In genomic region chr3:157573281-157573680, GRCh38 we compare ENCODE assay signal across 16 cellular contexts.
DNase-seq lines count a peak whose midpoint lies in the region; ATAC-seq, FAIRE-seq and TF ChIP-seq lines count a peak whose summit lies in the region.
"Had no signal": no experiment of that assay in that cellular context is flagged by ENCODE, and none has a peak within 500 bp of the region (broad histone marks: within the 10 kb centered on the region; RNA-seq: fewer than 3 reads in every experiment).

No MANE protein-coding gene starts in this region.

- no peaks in the 10 kb centered on the region for H3K36me3 ChIP-seq in PC-3 (ENCODE audit: low read depth, low read length)
- H3K36me3 ChIP-seq: BLaER1, SJCRH30 had no signal

- intact Hi-C loops in PC-3 (cut with micrococcal nuclease), result no loop called here

- CTCF ChIA-PET in PC-3 (lab: Charles Lee), result interaction anchor here (0.6 to 2.9 kb wide), 6 partner anchors 28 to 1123 kb away, joined by 3 to 83 read pairs (median 4); no protein-coding TSS in a partner anchor

- H3K27me3 ChIP-seq in PC-3 (ENCODE audit: low read length), result no peaks in the 10 kb centered on the region
- H3K27me3 ChIP-seq: BLaER1, hepatocyte, SJCRH30 had no signal

- no peak overlapping the region for H3K27ac ChIP-seq in PC-3 (ENCODE audit: low read length)
- H3K27ac ChIP-seq: BLaER1, PC-9, SJCRH30, skin epidermis had no signal

- no TSS peak for BruUV-seq in PC-3 (replicated peaks; lab: Mats Ljungman, UMichigan)

- no peak overlapping the region for H3K4me3 ChIP-seq in PC-3 (ENCODE audit: low read length)
- H3K4me3 ChIP-seq: BLaER1, hepatocyte, PC-9, SJCRH30, skin epidermis had no signal

- H3K4me2 ChIP-seq in PC-3 (ENCODE audit: low read length), result no peak overlapping the region
- H3K4me2 ChIP-seq: BLaER1, PC-9 had no signal

- H3K4me1 ChIP-seq in PC-3 (ENCODE audit: insufficient read depth, low read length), result peaks cover 15% of the 10 kb centered on the region
- H3K4me1 ChIP-seq: BLaER1, SJCRH30 had no signal

- H3K9ac ChIP-seq in PC-3 (ENCODE audit: low read length), result no peak overlapping the region
- H3K9ac ChIP-seq: BLaER1 had no signal

- H4K20me1 ChIP-seq in PC-3 (ENCODE audit: low read length), result no peaks in the 10 kb centered on the region
- H4K20me1 ChIP-seq: BLaER1 had no signal

- FAIRE-seq in D721Med (lab: Jason Lieb, UNC), result no peak
- FAIRE-seq: colon had no signal

- TF ChIP-seq CTCF in PC-3 (conservative IDR thresholded peaks at IDR 0.05; ENCODE audit: low read depth, low read length) (no peak), D721Med (IDR thresholded peaks at IDR 0.05; ENCODE audit: insufficient read depth, missing control alignments) (no peak)

- no peaks in the 10 kb centered on the region for H3K9me3 ChIP-seq in PC-3 (ENCODE audit: low read length)
- H3K9me3 ChIP-seq: BLaER1, Caco-2, SJCRH30 had no signal

- ATAC-seq in PC-3, result no peak; the same call in 1 of the 2 replicates
- no peak for ATAC-seq in GM19324 (IDR thresholded peaks at IDR 0.05; ENCODE audit: low FRiP score, unreplicated experiment)

- H3K9me2 ChIP-seq in PC-3 (replicated peaks; ENCODE audit: low read length), result 0 out of 2 replicates have a peak, but pooled peaks cover 2% of the 10 kb centered on the region

- H2AFZ ChIP-seq in PC-3 (ENCODE audit: low read length), result no peak overlapping the region
- H2AFZ ChIP-seq: hepatocyte, PC-9 had no signal

- H3K79me2 ChIP-seq in PC-3 (ENCODE audit: low read length), result no peaks in the 10 kb centered on the region
- H3K79me2 ChIP-seq: hepatocyte had no signal

- DNase-seq in EL, result peak; percentile 64
- DNase-seq in PC-3, result peak; percentile 23
- DNase-seq in fibroblast of peridontal ligament (ENCODE audit: extremely low read depth), result peak; percentile 87
- peak; percentile 48 for DNase-seq in stromal cell of bone marrow (ENCODE audit: low read depth)
- no peak for DNase-seq in NCI-H82 (lab: John Stamatoyannopoulos, UW)
- no peak for DNase-seq in D721Med (ENCODE audit: insufficient read length, low spot score)
- DNase-seq: activated CD4-positive, alpha-beta T cell treated with anti-CD3 and anti-CD28 coated beads for 4 hours; stimulated activated naive B cell treated with anti-CD40 and anti-IgM and Interleukin-4, amounts not matched to agents 10 μg/mL and 1 μg/mL and 100 μg/mL, for 72 hours had no signal

- POLR2A ChIA-PET in PC-3 (lab: Charles Lee; ENCODE audit: unreplicated experiment), result no interaction called here

- no peaks in the 10 kb centered on the region for H3F3A ChIP-seq in PC-3 (ENCODE audit: low read length, unreplicated experiment)

Comparison
In these comparisons a context has a peak if more than half of its experiments do, and no peak if none do; other contexts are left out.
1. DNase-seq: peak in EL (single experiment), PC-3 (single experiment), fibroblast of peridontal ligament (single experiment) and stromal cell of bone marrow (single experiment); none in NCI-H82 (single experiment) and D721Med (single experiment).